23 cellular contexts compared by ENCODE assay signal in the genomic region with DNA sequence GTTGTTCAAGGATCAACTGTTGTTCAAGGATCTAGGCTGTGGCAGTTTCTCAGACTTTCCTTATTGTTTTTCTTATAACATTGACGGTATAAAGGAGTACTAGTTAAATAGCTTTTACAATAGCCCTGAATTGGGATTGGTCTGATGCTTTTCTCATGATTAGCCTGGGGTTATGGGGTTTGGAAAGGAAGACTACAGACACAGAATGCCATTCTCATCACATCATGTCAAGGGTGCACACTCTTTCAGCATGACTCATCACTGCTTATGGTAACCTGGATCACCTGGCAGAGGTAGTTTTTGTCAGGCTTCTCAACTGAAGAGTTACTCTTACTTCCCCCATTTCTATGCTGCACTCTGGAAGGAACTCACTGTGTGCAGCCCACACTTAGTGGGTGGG.
A peak's percentile ranks its signal among the peaks of the same experiment; 100 is the strongest.
DNase-seq lines count a peak whose midpoint lies in the region; ATAC-seq and TF ChIP-seq lines count a peak whose summit lies in the region.
"Had no signal": no experiment of that assay in that cellular context is flagged by ENCODE, and none has a peak within 500 bp of the region (broad histone marks: within the 10 kb centered on the region; RNA-seq: fewer than 3 reads in every experiment).

No MANE protein-coding gene starts in this region.

- TF ChIP-seq CTCF in endodermal cell (conservative IDR thresholded peaks at IDR 0.05) (no peak), esophagus squamous epithelium (IDR thresholded peaks at IDR 0.05) (no peak), GM10266 (IDR thresholded peaks at IDR 0.05; ENCODE audit: control insufficient read depth, insufficient read depth, low read depth, missing control alignments) (no peak)

- no peak overlapping the region for H4K5ac ChIP-seq in mesendoderm (ENCODE audit: low read length)

- H3K56ac ChIP-seq in mesendoderm (ENCODE audit: low read length) = no peak overlapping the region

- H3K4me1 ChIP-seq in endodermal cell (ENCODE audit: control insufficient read depth, insufficient read depth, low read length) = no peaks in the 10 kb centered on the region
- no peaks in the 10 kb centered on the region for H3K4me1 ChIP-seq in mesendoderm (ENCODE audit: control insufficient read depth, low read depth, low read length)
- no peaks in the 10 kb centered on the region for H3K4me1 ChIP-seq in esophagus squamous epithelium
- H3K4me1 ChIP-seq: esophagus muscularis mucosa had no signal

- no peaks in the 10 kb centered on the region for H3K36me3 Mint-ChIP-seq in endodermal cell (ENCODE audit: low read depth)

- no peak overlapping the region for H3K4me2 ChIP-seq in mesendoderm (ENCODE audit: low read length)

- no peak overlapping the region for H4K8ac ChIP-seq in mesendoderm (ENCODE audit: low read depth, low read length)

- H3K27ac ChIP-seq in endodermal cell (ENCODE audit: low read depth, low read length) (no peak overlapping the region), mesendoderm (ENCODE audit: low read depth, low read length) (no peak overlapping the region), esophagus squamous epithelium (no peak overlapping the region)
- H3K27ac ChIP-seq: cardiac muscle cell, dorsolateral prefrontal cortex, esophagus muscularis mucosa, thoracic aorta had no signal

- no peak for ATAC-seq in GM21526 (IDR thresholded peaks at IDR 0.05; ENCODE audit: low FRiP score, unreplicated experiment)
- ATAC-seq: activated naive CD8-positive, alpha-beta T cell treated with anti-CD3 and anti-CD28 coated beads, Interleukin-2, amount 50 U/mL, for 24 hours; Right ventricle myocardium inferior had no signal

- H3K4ac ChIP-seq in mesendoderm (ENCODE audit: low read depth, low read length) = no peak overlapping the region

- 70% methylated on average over 1 of the region's 1 CpG; no CpG with 5 or more reads in 1 of the 2 experiments for WGBS in endodermal cell (ENCODE audit: insufficient coverage in 1 of 2, insufficient read length in 1 of 2), 2 experiments
- WGBS in mesendoderm (ENCODE audit: extremely low coverage, insufficient coverage, low lambda C conversion rate) = no CpG with 5 or more reads among the region's 1 CpG
- 37 to 42% methylated on average over 1 of the region's 1 CpG for WGBS in esophagus squamous epithelium, 2 donors

- no peak overlapping the region for H3K9ac ChIP-seq in endodermal cell (ENCODE audit: extremely low read depth, low read length, poor library complexity, severe bottlenecking)
- H3K9ac ChIP-seq in mesendoderm (ENCODE audit: low read length) = no peak overlapping the region

- H3K4me3 Mint-ChIP-seq in endodermal cell = no peak overlapping the region
- H3K4me3 Mint-ChIP-seq: activated naive CD8-positive, alpha-beta T cell treated with anti-CD3 and anti-CD28 coated beads, Interleukin-2, amount 50 U/mL, for 24 hours; T-helper 1 cell treated with Interleukin-12 subunit alpha and Interleukin-12 subunit beta and Interleukin-4 antibody, amounts not matched to agents 30 μg/mL and 1 μg/mL, for 36 hours had no signal

- no peaks in the 10 kb centered on the region for H3K4me1 Mint-ChIP-seq in endodermal cell
- H3K4me1 Mint-ChIP-seq: activated naive CD8-positive, alpha-beta T cell treated with anti-CD3 and anti-CD28 coated beads, Interleukin-2, amount 50 U/mL, for 24 hours had no signal

- DNase-seq in EL (peak; percentile 46), NCI-H226 (peak; percentile 96), endodermal cell (peak; percentile 54), mesendoderm (peak; percentile 94), esophagus squamous epithelium (lab: John Stamatoyannopoulos, UW) (no peak), GM10266 (ENCODE audit: extremely low spot score) (no peak)
- DNase-seq: activated CD4-positive, alpha-beta T cell treated with anti-CD3 and anti-CD28 coated beads, Interleukin-2, amount 50 U/mL, for 1 hour; activated CD8-positive, alpha-beta memory T cell treated with anti-CD3 and anti-CD28 coated beads, Interleukin-2, amount 50 U/mL, for 4 hours; activated effector memory CD4-positive, alpha-beta T cell treated with Interleukin-2 at 50 U/mL for 16 hours; activated naive CD8-positive, alpha-beta T cell treated with anti-CD3 and anti-CD28 coated beads, Interleukin-2, amount 50 U/mL, for 24 hours; AML-193; dorsolateral prefrontal cortex; NCI-H1694; NCI-H446 treated with DMSO at 0.1 percent for 48 hours; NK-92 treated with Interleukin-12 subunit alpha and Interleukin-12 subunit beta, amount 100 ng/mL, for 24 hours; nucleus accumbens had no signal

- no peak overlapping the region for H2BK5ac ChIP-seq in mesendoderm (ENCODE audit: low read length)

- intact Hi-C loops in esophagus squamous epithelium (cut with DNase I) = no loop called here

- no peaks in the 10 kb centered on the region for H3K9me3 ChIP-seq in endodermal cell (ENCODE audit: control insufficient read depth, low read length)
- no peaks in the 10 kb centered on the region for H3K9me3 ChIP-seq in esophagus squamous epithelium
- H3K9me3 ChIP-seq: thoracic aorta had no signal

- H2BK15ac ChIP-seq in mesendoderm (replicated peaks; ENCODE audit: low read depth) = no peak overlapping the region

- no peaks in the 10 kb centered on the region for H3K79me2 ChIP-seq in mesendoderm (ENCODE audit: control insufficient read depth, insufficient read depth, low read length)

- H3K23ac ChIP-seq in mesendoderm (ENCODE audit: low read length) = no peak overlapping the region

- H3K27me3 Mint-ChIP-seq in endodermal cell (ENCODE audit: insufficient read depth) = no peaks in the 10 kb centered on the region
- H3K27me3 Mint-ChIP-seq: activated naive CD8-positive, alpha-beta T cell treated with anti-CD3 and anti-CD28 coated beads, Interleukin-2, amount 50 U/mL, for 24 hours had no signal

- no peak overlapping the region for H3K4me3 ChIP-seq in endodermal cell (ENCODE audit: low read length)
- no peak overlapping the region for H3K4me3 ChIP-seq in mesendoderm (ENCODE audit: low read length)
- no peak overlapping the region for H3K4me3 ChIP-seq in esophagus squamous epithelium
- H3K4me3 ChIP-seq: cardiac muscle cell, dorsolateral prefrontal cortex, esophagus muscularis mucosa, lung, thoracic aorta had no signal

- H3K9me3 Mint-ChIP-seq in endodermal cell = peaks cover 4% of the 10 kb centered on the region

- no peak overlapping the region for H3K27ac Mint-ChIP-seq in endodermal cell
- H3K27ac Mint-ChIP-seq: activated naive CD8-positive, alpha-beta T cell treated with anti-CD3 and anti-CD28 coated beads, Interleukin-2, amount 50 U/mL, for 24 hours; T-helper 1 cell treated with Interleukin-12 subunit alpha and Interleukin-12 subunit beta and Interleukin-4 antibody, amounts not matched to agents 30 μg/mL and 1 μg/mL, for 36 hours had no signal

- H2AK5ac ChIP-seq in mesendoderm (ENCODE audit: low read length) = no peak overlapping the region

- H3K18ac ChIP-seq in mesendoderm (ENCODE audit: low read length) = no peak overlapping the region

- H2BK120ac ChIP-seq in mesendoderm (ENCODE audit: low read depth, low read length) = no peak overlapping the region

- no peaks in the 10 kb centered on the region for H3K79me1 ChIP-seq in mesendoderm (ENCODE audit: low read length)

- TF ChIP-seq POLR2A in esophagus squamous epithelium (IDR thresholded peaks at IDR 0.05) = no peak

- H3K27me3 ChIP-seq in endodermal cell (ENCODE audit: control insufficient read depth, insufficient read depth, low read length, poor library complexity, severe bottlenecking) = no peaks in the 10 kb centered on the region
- no peaks in the 10 kb centered on the region for H3K27me3 ChIP-seq in mesendoderm (ENCODE audit: insufficient read depth, low read length, poor library complexity)
- H3K27me3 ChIP-seq in esophagus squamous epithelium = no peaks in the 10 kb centered on the region
- H3K27me3 ChIP-seq: cardiac muscle cell, dorsolateral prefrontal cortex, esophagus muscularis mucosa had no signal

- H3K36me3 ChIP-seq in endodermal cell (ENCODE audit: control insufficient read depth, insufficient read depth, low read length) = no peaks in the 10 kb centered on the region
- H3K36me3 ChIP-seq in mesendoderm (ENCODE audit: control insufficient read depth, insufficient read depth, low read length) = no peaks in the 10 kb centered on the region
- no peaks in the 10 kb centered on the region for H3K36me3 ChIP-seq in esophagus squamous epithelium
- H3K36me3 ChIP-seq: cardiac muscle cell, esophagus muscularis mucosa, thoracic aorta had no signal

Comparison
In these comparisons a context has a peak if more than half of its experiments do, and no peak if none do; other contexts are left out.
1. DNase-seq: peak in EL (single experiment), NCI-H226 (single experiment), endodermal cell (single experiment) and mesendoderm (single experiment); none in esophagus squamous epithelium (single experiment) and GM10266 (single experiment).